18 cellular contexts compared by ENCODE assay signal in genomic region chr2:22273853-22274252, GRCh38.
"Had no signal": no experiment of that assay in that cellular context is flagged by ENCODE, and none has a peak within 500 bp of the region (broad histone marks: within the 10 kb centered on the region; RNA-seq: fewer than 3 reads in every experiment).

No MANE protein-coding gene starts in this region.

- H3K27ac ChIP-seq: heart left ventricle, psoas muscle, right lobe of liver, suprapubic skin, tibial artery, upper lobe of left lung, uterus had no signal

- H3K4me1 ChIP-seq: heart left ventricle, psoas muscle, right lobe of liver, suprapubic skin, tibial artery, upper lobe of left lung, uterus had no signal

- H3K36me3 ChIP-seq: heart left ventricle, right lobe of liver, suprapubic skin, tibial artery, upper lobe of left lung, uterus had no signal

- H3K9me3 ChIP-seq: suprapubic skin, tibial artery, upper lobe of left lung, uterus had no signal

- ATAC-seq: esophagus mucosa; heart left ventricle; left colon; psoas muscle; right lobe of liver; stimulated activated effector memory CD8-positive, alpha-beta T cell treated with anti-CD3 and anti-CD28 coated beads, Interleukin-12 subunit alpha, Interleukin-12 subunit beta, amount 100 ng/mL, for 72 hours; stimulated activated naive CD8-positive, alpha-beta T cell treated with anti-CD3 and anti-CD28 coated beads, Interleukin-15, Interleukin-2, amounts not matched to agents 100 U/mL and 50 U/mL, for 24 hours had no signal

- H3K4me3 ChIP-seq: heart left ventricle, psoas muscle, right lobe of liver, suprapubic skin, tibial artery, upper lobe of left lung, uterus had no signal

- H3K27me3 ChIP-seq: heart left ventricle, right lobe of liver, suprapubic skin, tibial artery, upper lobe of left lung, uterus had no signal

- DNase-seq: effector memory CD4-positive, alpha-beta T cell; heart left ventricle; left colon; mesendoderm; naive B cell; nephron progenitor cell; psoas muscle; retina; right lobe of liver; stimulated activated CD4-positive, alpha-beta T cell treated with anti-CD3 and anti-CD28 coated beads, Interleukin-4, amount 100 ng/mL, for 1 hour; stimulated activated CD8-positive, alpha-beta memory T cell treated with anti-CD3 and anti-CD28 coated beads, Interleukin-4, amount 100 ng/mL, for 48 hours; stimulated activated naive CD8-positive, alpha-beta T cell treated with anti-CD3 and anti-CD28 coated beads, Interleukin-15, Interleukin-2, amounts not matched to agents 100 U/mL and 50 U/mL, for 24 hours; tibial artery; upper lobe of left lung; uterus had no signal
